Comparison of ENCODE assay signal across 8 cellular contexts in genomic region chr1:18955442-18956188, GRCh38. TPM values are rescaled to one million over a fixed set of nuclear protein-coding genes. Genes with fewer than 3 reads are reported as not detected.
A peak's percentile ranks its signal among the peaks of the same experiment; 100 is the strongest.
DNase-seq lines count a peak whose midpoint lies in the region; ATAC-seq and TF ChIP-seq lines count a peak whose summit lies in the region.

No MANE protein-coding gene starts in this region.

- H4K20me1 ChIP-seq in SU-DHL-6 (ENCODE audit: low read depth, low read length): no peaks in the 10 kb centered on the region

- TF ChIP-seq POLR2A in GM18505 (IDR thresholded peaks at IDR 0.05; ENCODE audit: borderline replicate concordance, extremely low read depth, insufficient read depth, insufficient read length): no peak

- H3K9me3 ChIP-seq in SU-DHL-6 (ENCODE audit: insufficient read depth, low read length) (no peaks in the 10 kb centered on the region), ascending aorta (no peaks in the 10 kb centered on the region)

- no peaks in the 10 kb centered on the region for H3K79me2 ChIP-seq in SU-DHL-6 (ENCODE audit: insufficient read depth, low read length)

- intact Hi-C loops in ascending aorta (cut with DNase I): loop anchor here (1.0 to 2.0 kb wide), 4 partner anchors 33 to 55 kb away; partner anchors contain the start of gene ALDH4A1

- ATAC-seq in GM18505 (IDR thresholded peaks at IDR 0.05; ENCODE audit: unreplicated experiment) (peak; percentile 25), HG03196 (IDR thresholded peaks at IDR 0.05; ENCODE audit: unreplicated experiment) (peak; percentile 22)

- H3F3A ChIP-seq in SU-DHL-6 (ENCODE audit: insufficient read depth): no peaks in the 10 kb centered on the region

- H3K36me3 ChIP-seq in SU-DHL-6 (ENCODE audit: low read length): no peaks in the 10 kb centered on the region
- H3K36me3 ChIP-seq in ascending aorta: no peaks in the 10 kb centered on the region

- DNase-seq in ascending aorta (ENCODE audit: low spot score in 2 of 2): peak in 1 of 2 donors; percentile 75
- peak; percentile 71 for DNase-seq in iPS-NIHi11 (ENCODE audit: low spot score)
- DNase-seq in stimulated activated CD4-positive, alpha-beta T cell treated with anti-CD3 and anti-CD28 coated beads, Interleukin-1b, Interleukin-23, amount 100 ng/mL, for 4 hours (ENCODE audit: low read depth in 2 of 2): peak; percentile 57 to 58
- DNase-seq in NOMO-1 treated with DMSO at 0.1 percent for 48 hours (lab: John Stamatoyannopoulos, UW; ENCODE audit: unreplicated experiment): no peak

- no peaks in the 10 kb centered on the region for H3K9me2 ChIP-seq in SU-DHL-6 (replicated peaks; ENCODE audit: insufficient read depth, low read length)

- H3K27ac ChIP-seq in 22Rv1 (no peak overlapping the region), SU-DHL-6 (ENCODE audit: low read depth, low read length) (no peak overlapping the region), ascending aorta (peak overlapping the region; percentile 94 to 97)

- H3K9ac ChIP-seq in SU-DHL-6 (ENCODE audit: low read length): no peak overlapping the region

- TF ChIP-seq CTCF in 22Rv1 (IDR thresholded peaks at IDR 0.05) (peak; percentile 43), SU-DHL-6 (IDR thresholded peaks at IDR 0.05; ENCODE audit: insufficient read depth, low read length, poor library complexity, severe bottlenecking) (no peak), ascending aorta (IDR thresholded peaks at IDR 0.05) (peak in 2 of 3 experiments; percentile 6 to 28)

- H3K4me2 ChIP-seq in SU-DHL-6 (ENCODE audit: low read depth, low read length, poor library complexity, severe bottlenecking): peak overlapping the region; percentile 33

- no peak overlapping the region for H2AFZ ChIP-seq in SU-DHL-6 (ENCODE audit: low read depth, low read length, severe bottlenecking)

- no peak overlapping the region for H3K4me3 ChIP-seq in SU-DHL-6 (ENCODE audit: insufficient read depth, low read length, poor library complexity, severe bottlenecking)
- H3K4me3 ChIP-seq in ascending aorta: peak overlapping the region; percentile 94 to 98

- H3K4me1 ChIP-seq in ascending aorta: peaks cover 10 to 32% of the 10 kb centered on the region in 2 donors

- H3K27me3 ChIP-seq in SU-DHL-6 (ENCODE audit: low read length) (no peaks in the 10 kb centered on the region), ascending aorta (no peaks in the 10 kb centered on the region)

RNA-seq across cellular contexts. Expression of gene IFFO2, which starts 0.9 kb away (rescaled TPM):
- 131 TPM for total RNA-seq in ascending aorta

RNA-seq across cellular contexts. Expression of gene ALDH4A1, which starts 53.3 kb away (rescaled TPM):
- total RNA-seq in ascending aorta: 16.6 TPM

Comparison
In these comparisons a context has a peak if more than half of its experiments do, and no peak if none do; other contexts are left out.
1. H3K27ac ChIP-seq: peak in ascending aorta (2 of 2); none in 22Rv1 (single experiment) and SU-DHL-6 (single experiment).